In genomic region chr6:134187751-134188150, GRCh38 we compare ENCODE assay signal across 26 cellular contexts.
"Had no signal": no experiment of that assay in that cellular context is flagged by ENCODE, and none has a peak within 500 bp of the region (broad histone marks: within the 10 kb centered on the region; RNA-seq: fewer than 3 reads in every experiment).

No MANE protein-coding gene starts in this region.

- H3K4me1 ChIP-seq: psoas muscle, right lobe of liver, sigmoid colon, tibial nerve, vagina had no signal

- DNase-seq: naive thymus-derived CD4-positive, alpha-beta T cell; natural killer cell; pancreas; posterior cingulate gyrus; psoas muscle; right cardiac atrium; right lobe of liver; sigmoid colon; small intestine; stimulated activated CD4-positive, alpha-beta T cell treated with anti-CD3 and anti-CD28 coated beads, Interleukin-15, amount 100 ng/mL, for 24 hours; stimulated activated CD4-positive, alpha-beta T cell treated with anti-CD3 and anti-CD28 coated beads, Interleukin-2, amount 100 ng/mL, for 24 hours; stimulated activated CD4-positive, alpha-beta T cell treated with anti-CD3 and anti-CD28 coated beads, Interleukin-2, amount 100 ng/mL, for 48 hours; stimulated activated CD4-positive, alpha-beta T cell treated with anti-CD3 and anti-CD28 coated beads, Interleukin-4, amount 100 ng/mL, for 24 hours; stimulated activated naive B cell treated with anti-CD40 and anti-IgM and Interleukin-4, amounts not matched to agents 10 μg/mL and 1 μg/mL and 100 μg/mL, for 72 hours; stimulated activated naive CD4-positive, alpha-beta T cell treated with Interleukin-2 at 50 U/mL for 16 hours; stomach; thyroid gland; trophoblast cell; upper lobe of left lung had no signal

- H3K27me3 ChIP-seq: pancreas, right lobe of liver, sigmoid colon, stomach, thyroid gland, tibial nerve, upper lobe of left lung, vagina had no signal

- ATAC-seq: naive thymus-derived CD4-positive, alpha-beta T cell; natural killer cell; psoas muscle; right lobe of liver; stimulated activated effector memory CD8-positive, alpha-beta T cell treated with anti-CD3 and anti-CD28 coated beads, Interleukin-12 subunit alpha, Interleukin-12 subunit beta, amount 100 ng/mL, for 72 hours; stimulated activated naive B cell treated with anti-CD40 and anti-IgM and Interleukin-4, amounts not matched to agents 10 μg/mL and 1 μg/mL and 100 μg/mL, for 72 hours had no signal

- H3K4me1 Mint-ChIP-seq: natural killer cell; nephron; stimulated activated effector memory CD8-positive, alpha-beta T cell treated with anti-CD3 and anti-CD28 coated beads, Interleukin-12 subunit alpha, Interleukin-12 subunit beta, amount 100 ng/mL, for 72 hours had no signal

- H3K36me3 Mint-ChIP-seq: natural killer cell; stimulated activated effector memory CD8-positive, alpha-beta T cell treated with anti-CD3 and anti-CD28 coated beads, Interleukin-12 subunit alpha, Interleukin-12 subunit beta, amount 100 ng/mL, for 72 hours; stimulated activated naive B cell treated with anti-CD40 and anti-IgM and Interleukin-4, amounts not matched to agents 10 μg/mL and 1 μg/mL and 100 μg/mL, for 72 hours had no signal

- H3K27ac ChIP-seq: pancreas, psoas muscle, right lobe of liver, sigmoid colon, stomach, thoracic aorta, thyroid gland, tibial nerve, upper lobe of left lung, vagina had no signal

- H3K4me3 ChIP-seq: pancreas, psoas muscle, right lobe of liver, sigmoid colon, stomach, thoracic aorta, thyroid gland, tibial nerve, upper lobe of left lung, vagina had no signal

- H3K27ac Mint-ChIP-seq: naive thymus-derived CD4-positive, alpha-beta T cell; natural killer cell; nephron; progenitor cell of endocrine pancreas; stimulated activated effector memory CD8-positive, alpha-beta T cell treated with anti-CD3 and anti-CD28 coated beads, Interleukin-12 subunit alpha, Interleukin-12 subunit beta, amount 100 ng/mL, for 72 hours; stimulated activated naive B cell treated with anti-CD40 and anti-IgM and Interleukin-4, amounts not matched to agents 10 μg/mL and 1 μg/mL and 100 μg/mL, for 72 hours; stimulated activated naive CD8-positive, alpha-beta T cell treated with anti-CD3 and anti-CD28 coated beads, Interleukin-15, Interleukin-2, amounts not matched to agents 100 ng/mL and 50 ng/mL, for 24 hours had no signal

- H3K36me3 ChIP-seq: pancreas, right lobe of liver, sigmoid colon, stomach, thoracic aorta, thyroid gland, tibial nerve, upper lobe of left lung, vagina had no signal

- H3K9me3 Mint-ChIP-seq: naive thymus-derived CD4-positive, alpha-beta T cell; natural killer cell; nephron; stimulated activated effector memory CD8-positive, alpha-beta T cell treated with anti-CD3 and anti-CD28 coated beads, Interleukin-12 subunit alpha, Interleukin-12 subunit beta, amount 100 ng/mL, for 72 hours; stimulated activated naive B cell treated with anti-CD40 and anti-IgM and Interleukin-4, amounts not matched to agents 10 μg/mL and 1 μg/mL and 100 μg/mL, for 72 hours; stimulated activated naive CD8-positive, alpha-beta T cell treated with anti-CD3 and anti-CD28 coated beads, Interleukin-15, Interleukin-2, amounts not matched to agents 100 ng/mL and 50 ng/mL, for 24 hours had no signal

- H3K4me3 Mint-ChIP-seq: naive thymus-derived CD4-positive, alpha-beta T cell; natural killer cell; nephron; stimulated activated effector memory CD8-positive, alpha-beta T cell treated with anti-CD3 and anti-CD28 coated beads, Interleukin-12 subunit alpha, Interleukin-12 subunit beta, amount 100 ng/mL, for 72 hours; stimulated activated naive B cell treated with anti-CD40 and anti-IgM and Interleukin-4, amounts not matched to agents 10 μg/mL and 1 μg/mL and 100 μg/mL, for 72 hours; stimulated activated naive CD8-positive, alpha-beta T cell treated with anti-CD3 and anti-CD28 coated beads, Interleukin-15, Interleukin-2, amounts not matched to agents 100 ng/mL and 50 ng/mL, for 24 hours had no signal

- H3K9me3 ChIP-seq: pancreas, psoas muscle, right lobe of liver, sigmoid colon, stomach, thoracic aorta, thyroid gland, tibial nerve, upper lobe of left lung, vagina had no signal

- H3K27me3 Mint-ChIP-seq: naive thymus-derived CD4-positive, alpha-beta T cell; stimulated activated naive B cell treated with anti-CD40 and anti-IgM and Interleukin-4, amounts not matched to agents 10 μg/mL and 1 μg/mL and 100 μg/mL, for 72 hours; stimulated activated naive CD8-positive, alpha-beta T cell treated with anti-CD3 and anti-CD28 coated beads, Interleukin-15, Interleukin-2, amounts not matched to agents 100 ng/mL and 50 ng/mL, for 24 hours had no signal
